In genomic region chr3:33799202-33799551, GRCh38 we compare ENCODE assay signal across 8 cellular contexts. TPM values are rescaled to one million over a fixed set of nuclear protein-coding genes. Genes with fewer than 3 reads are reported as not detected.
DNase-seq lines count a peak whose midpoint lies in the region; ATAC-seq and TF ChIP-seq lines count a peak whose summit lies in the region.

No MANE protein-coding gene starts in this region.

- POLR2A ChIA-PET in HEK293 (lab: Yijun Ruan, JAX): interaction anchor here (0.5 to 1.9 kb wide), 5 partner anchors 14 to 359 kb away, joined by 3 to 11 read pairs (median 3); partner anchors contain the start of gene UBP1

- CTCF ChIA-PET in HEK293 (lab: Yijun Ruan, JAX): interaction anchor here (0.6 to 1.7 kb wide), 5 partner anchors 12 to 884 kb away, joined by 3 to 7 read pairs (median 4); no protein-coding TSS in a partner anchor

- peaks cover 42% of the 10 kb centered on the region for H4K20me1 ChIP-seq in smooth muscle cell (ENCODE audit: low read depth)

- no peaks in the 10 kb centered on the region for H3F3A ChIP-seq in smooth muscle cell (ENCODE audit: low read depth)

- H3K4me1 ChIP-seq in HEK293 (ENCODE audit: control insufficient read depth, insufficient read depth, low read length) (no peaks in the 10 kb centered on the region), right atrium auricular region (peaks cover 0 to 32% of the 10 kb centered on the region in 2 donors), smooth muscle cell (ENCODE audit: low read depth) (peaks cover 28% of the 10 kb centered on the region)

- H3K4me2 ChIP-seq in smooth muscle cell: peak overlapping the region; percentile 99

- peak overlapping the region; percentile 99 for H3K9ac ChIP-seq in smooth muscle cell (ENCODE audit: low read depth)

- H3K4me3 ChIP-seq in HEK293 (ENCODE audit: low read depth, low read length): peak overlapping the region; percentile 100
- peak overlapping the region; percentile 80 to 86 for H3K4me3 ChIP-seq in right atrium auricular region
- H3K4me3 ChIP-seq in smooth muscle cell: peak overlapping the region; percentile 94

- no peak overlapping the region for H2AFZ ChIP-seq in smooth muscle cell (ENCODE audit: low read depth)

- TF ChIP-seq CTCF in HEK293 (tag by site-specific recombination; IDR thresholded peaks at IDR 0.05) (no peak), VCaP (conservative IDR thresholded peaks at IDR 0.05) (no peak), right atrium auricular region (IDR thresholded peaks at IDR 0.05) (no peak), smooth muscle cell (IDR thresholded peaks at IDR 0.05; ENCODE audit: borderline replicate concordance, insufficient read depth, poor library complexity, severe bottlenecking) (no peak)

- DNase-seq in right atrium auricular region (ENCODE audit: low spot score): no peak
- DNase-seq in smooth muscle cell (lab: John Stamatoyannopoulos, UW; ENCODE audit: unreplicated experiment): no peak
- no peak for DNase-seq in activated effector memory CD4-positive, alpha-beta T cell treated with Interleukin-2 at 50 U/mL for 16 hours
- DNase-seq in T-helper 9 cell: no peak

- peaks cover 68% of the 10 kb centered on the region for H3K79me2 ChIP-seq in smooth muscle cell (ENCODE audit: low read depth)

- H3K27me3 ChIP-seq in right atrium auricular region (no peaks in the 10 kb centered on the region), smooth muscle cell (ENCODE audit: low read depth) (no peaks in the 10 kb centered on the region)

- ATAC-seq in HG03025 (IDR thresholded peaks at IDR 0.05; ENCODE audit: low FRiP score, unreplicated experiment) (no peak), GM21723 (IDR thresholded peaks at IDR 0.05; ENCODE audit: unreplicated experiment) (no peak)

- H3K36me3 ChIP-seq in HEK293 (ENCODE audit: control insufficient read depth in 2 of 2, insufficient read depth in 1 of 2, low read length in 2 of 2): peaks cover 0 to 19% of the 10 kb centered on the region in 2 experiments; a peak in 1 of 3 replicates
- no peaks in the 10 kb centered on the region for H3K36me3 ChIP-seq in right atrium auricular region
- H3K36me3 ChIP-seq in smooth muscle cell (ENCODE audit: low read depth): no peaks in the 10 kb centered on the region

- WGBS in smooth muscle cell (ENCODE audit: low lambda C conversion rate): 25% methylated on average over 3 of the region's 3 CpGs

- H3K27ac ChIP-seq in HEK293 (ENCODE audit: extremely low read depth, low read depth, low read length) (peak overlapping the region; percentile 68; the same call in 1 of the 2 replicates), VCaP (peak overlapping the region; percentile 94), right atrium auricular region (peak overlapping the region; percentile 94 to 97), smooth muscle cell (ENCODE audit: low read depth) (peak overlapping the region; percentile 99)

- no peaks in the 10 kb centered on the region for H3K9me3 ChIP-seq in HEK293 (ENCODE audit: control insufficient read depth, insufficient read depth, low read depth, low read length)
- H3K9me3 ChIP-seq in right atrium auricular region: no peaks in the 10 kb centered on the region
- H3K9me3 ChIP-seq in smooth muscle cell (replicated peaks; ENCODE audit: low read depth): no peaks in the 10 kb centered on the region

TF ChIP-seq in HEK293, 187 proteins besides CTCF, POLR2A, EP300 and RAD21:
- TF ChIP-seq ZNF558 (tag by site-specific recombination; IDR thresholded peaks at IDR 0.05) (no peak), PRDM1 (tag by site-specific recombination; IDR thresholded peaks at IDR 0.05) (0 out of 2 replicates have a peak, but pooled peaks have one; percentile 29), ZNF398 (tag by site-specific recombination; IDR thresholded peaks at IDR 0.05) (0 out of 2 replicates have a peak, but pooled peaks have one; percentile 24), MYNN (tag by site-specific recombination; IDR thresholded peaks at IDR 0.05; ENCODE audit: borderline replicate concordance) (peak; percentile 86)

RNA-seq across cellular contexts. Expression of gene PDCD6IP, which starts 0.7 kb away (rescaled TPM):
- 10 to 100 TPM; 51.0 to 62.1 TPM for total RNA-seq in right atrium auricular region
- 108 and 138 TPM in 2 replicates for total RNA-seq in smooth muscle cell
- 97.6 and 109 TPM in 2 replicates for polyA plus RNA-seq in smooth muscle cell
